1 cellular context compared by ENCODE assay signal in genomic region chr13:37059848-37060192, GRCh38.
TF ChIP-seq lines count a peak whose summit lies in the region.

No MANE protein-coding gene starts in this region.

TF ChIP-seq in K562, 482 proteins besides CTCF, POLR2A, EP300 and RAD21 (continued from another document):
- TF ChIP-seq ZBTB11 (CRISPR knock-in tag; IDR thresholded peaks at IDR 0.05) (0 out of 6 replicates have a peak, but pooled peaks of 1 of the 3 experiments have one; percentile 68), GABPA (tag; conservative IDR thresholded peaks at IDR 0.05; ENCODE audit: low read depth) (peak; percentile 43; the same call in 1 of the 2 replicates), NRF1 (conservative IDR thresholded peaks at IDR 0.05 in 1 of 2, IDR thresholded peaks at IDR 0.05 in 1 of 2) (peak; percentile 59 to 64), ZFP1 (CRISPR knock-in tag; IDR thresholded peaks at IDR 0.05) (no peak), GATAD2B (IDR thresholded peaks at IDR 0.05; ENCODE audit: borderline replicate concordance) (no peak), BRD4 (IDR thresholded peaks at IDR 0.05) (no peak), SMAD2 (IDR thresholded peaks at IDR 0.05; ENCODE audit: low read depth, low read length) (no peak), MAFG (tag; conservative IDR thresholded peaks at IDR 0.05) (no peak)
- TF ChIP-seq, protein P1, sequence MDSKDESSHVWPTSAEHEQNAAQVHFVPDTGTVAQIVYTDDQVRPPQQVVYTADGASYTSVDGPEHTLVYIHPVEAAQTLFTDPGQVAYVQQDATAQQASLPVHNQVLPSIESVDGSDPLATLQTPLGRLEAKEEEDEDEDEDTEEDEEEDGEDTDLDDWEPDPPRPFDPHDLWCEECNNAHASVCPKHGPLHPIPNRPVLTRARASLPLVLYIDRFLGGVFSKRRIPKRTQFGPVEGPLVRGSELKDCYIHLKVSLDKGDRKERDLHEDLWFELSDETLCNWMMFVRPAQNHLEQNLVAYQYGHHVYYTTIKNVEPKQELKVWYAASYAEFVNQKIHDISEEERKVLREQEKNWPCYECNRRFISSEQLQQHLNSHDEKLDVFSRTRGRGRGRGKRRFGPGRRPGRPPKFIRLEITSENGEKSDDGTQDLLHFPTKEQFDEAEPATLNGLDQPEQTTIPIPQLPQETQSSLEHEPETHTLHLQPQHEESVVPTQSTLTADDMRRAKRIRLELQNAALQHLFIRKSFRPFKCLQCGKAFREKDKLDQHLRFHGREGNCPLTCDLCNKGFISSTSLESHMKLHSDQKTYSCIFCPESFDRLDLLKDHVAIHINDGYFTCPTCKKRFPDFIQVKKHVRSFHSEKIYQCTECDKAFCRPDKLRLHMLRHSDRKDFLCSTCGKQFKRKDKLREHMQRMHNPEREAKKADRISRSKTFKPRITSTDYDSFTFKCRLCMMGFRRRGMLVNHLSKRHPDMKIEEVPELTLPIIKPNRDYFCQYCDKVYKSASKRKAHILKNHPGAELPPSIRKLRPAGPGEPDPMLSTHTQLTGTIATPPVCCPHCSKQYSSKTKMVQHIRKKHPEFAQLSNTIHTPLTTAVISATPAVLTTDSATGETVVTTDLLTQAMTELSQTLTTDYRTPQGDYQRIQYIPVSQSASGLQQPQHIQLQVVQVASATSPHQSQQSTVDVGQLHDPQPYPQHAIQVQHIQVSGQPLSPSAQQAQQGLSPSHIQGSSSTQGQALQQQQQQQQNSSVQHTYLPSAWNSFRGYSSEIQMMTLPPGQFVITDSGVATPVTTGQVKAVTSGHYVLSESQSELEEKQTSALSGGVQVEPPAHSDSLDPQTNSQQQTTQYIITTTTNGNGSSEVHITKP (IDR thresholded peaks at IDR 0.05; ENCODE audit: partially characterized antibody) = peak; percentile 44
